ENCODE assay signal across 11 cellular contexts in genomic region chr17:30519707-30520106, GRCh38. TPM values are rescaled to one million over a fixed set of nuclear protein-coding genes. Genes with fewer than 3 reads are reported as not detected.
A peak's percentile ranks its signal among the peaks of the same experiment; 100 is the strongest.
DNase-seq lines count a peak whose midpoint lies in the region; ATAC-seq, FAIRE-seq and TF ChIP-seq lines count a peak whose summit lies in the region.
"Had no signal": no experiment of that assay in that cellular context is flagged by ENCODE, and none has a peak within 500 bp of the region (broad histone marks: within the 10 kb centered on the region; RNA-seq: fewer than 3 reads in every experiment).

No MANE protein-coding gene starts in this region.

- no peaks in the 10 kb centered on the region for H3K79me2 ChIP-seq in endothelial cell of umbilical vein (ENCODE audit: control insufficient read depth, insufficient read depth, low read length)

- H3K9me3 Mint-ChIP-seq in nephron: peaks cover 7% of the 10 kb centered on the region
- H3K9me3 Mint-ChIP-seq: T-helper 1 cell treated with Interleukin-12 subunit alpha and Interleukin-12 subunit beta and Interleukin-4 antibody, amounts not matched to agents 30 μg/mL and 1 μg/mL, for 36 hours had no signal

- no peaks in the 10 kb centered on the region for H3K27me3 ChIP-seq in endothelial cell of umbilical vein (ENCODE audit: control insufficient read depth in 2 of 2, insufficient read depth in 2 of 2, low read length in 2 of 2)

- peaks cover 12% of the 10 kb centered on the region for H3K4me1 ChIP-seq in endothelial cell of umbilical vein (ENCODE audit: control insufficient read depth, extremely low read depth, insufficient read depth, low read length)

- no peak overlapping the region for H2AFZ ChIP-seq in endothelial cell of umbilical vein (ENCODE audit: low read depth, low read length)

- FAIRE-seq in endothelial cell of umbilical vein (lab: Jason Lieb, UNC) (peak; percentile 69), GM12891 (lab: Jason Lieb, UNC) (no peak)

- no peaks in the 10 kb centered on the region for H3K9me3 ChIP-seq in endothelial cell of umbilical vein (replicated peaks; ENCODE audit: control insufficient read depth, insufficient read depth, low read length)

- H3K36me3 ChIP-seq in endothelial cell of umbilical vein (ENCODE audit: control insufficient read depth in 2 of 2, extremely low read depth in 1 of 2, insufficient read depth in 2 of 2, low read length in 2 of 2): peaks cover 5 to 10% of the 10 kb centered on the region in 2 experiments

- H4K20me1 ChIP-seq in endothelial cell of umbilical vein (replicated peaks; ENCODE audit: control insufficient read depth, extremely low read depth, insufficient read depth, low read length): no peaks in the 10 kb centered on the region

- no peak for ATAC-seq in esophagus mucosa
- no peak for ATAC-seq in HG03354 (IDR thresholded peaks at IDR 0.05; ENCODE audit: poor library complexity, severe bottlenecking, unreplicated experiment)

- TF ChIP-seq POLR2A in endothelial cell of umbilical vein (IDR thresholded peaks at IDR 0.05; ENCODE audit: low read depth, low read length) (no peak), GM12891 (IDR thresholded peaks at IDR 0.05; ENCODE audit: low read depth, low read length) (no peak)

- H3K4me3 Mint-ChIP-seq in nephron: no peak overlapping the region
- H3K4me3 Mint-ChIP-seq: T-helper 1 cell treated with Interleukin-12 subunit alpha and Interleukin-12 subunit beta and Interleukin-4 antibody, amounts not matched to agents 30 μg/mL and 1 μg/mL, for 36 hours had no signal

- H3K9me1 ChIP-seq in endothelial cell of umbilical vein (replicated peaks; ENCODE audit: control insufficient read depth, extremely low read depth, insufficient read depth, low read length): no peaks in the 10 kb centered on the region

- dilution Hi-C loops in endothelial cell of umbilical vein (cut with MboI; ENCODE audit: extremely low pct_ligation_motif_present, low sequenced_read_pairs): no loop called here

- TF ChIP-seq CTCF in AG04449 (IDR thresholded peaks at IDR 0.05; ENCODE audit: insufficient read depth, low read length, missing control alignments) (no peak), endothelial cell of umbilical vein (IDR thresholded peaks at IDR 0.05; ENCODE audit: extremely low read depth in 1 of 2, insufficient read depth in 1 of 2, low read depth in 1 of 2, low read length in 2 of 2) (no peak), nephron (IDR thresholded peaks at IDR 0.05; ENCODE audit: unreplicated experiment in 3 of 3) (no peak)

- peaks cover 16% of the 10 kb centered on the region for H3K4me1 Mint-ChIP-seq in nephron

- peak overlapping the region; percentile 74 for H3K9ac ChIP-seq in endothelial cell of umbilical vein (replicated peaks; ENCODE audit: extremely low read depth, insufficient read depth, low read length)

- peaks cover 72% of the 10 kb centered on the region for H3K36me3 Mint-ChIP-seq in nephron (ENCODE audit: low read depth)

- peak overlapping the region; percentile 66 for H3K4me2 ChIP-seq in endothelial cell of umbilical vein (ENCODE audit: insufficient read depth, low read length)

- H3K4me3 ChIP-seq in AG04449 (ENCODE audit: low read depth, low read length): no peak overlapping the region; the same call in 1 of the 2 replicates
- H3K4me3 ChIP-seq in endothelial cell of umbilical vein (replicated peaks in 1 of 3; ENCODE audit: insufficient read depth in 1 of 3, low read depth in 1 of 3, low read length in 3 of 3): no peak overlapping the region

- peak overlapping the region; percentile 58 for H3K27ac ChIP-seq in endothelial cell of umbilical vein (ENCODE audit: insufficient read depth, low read depth, low read length)

- peaks cover 3% of the 10 kb centered on the region for H3K27me3 Mint-ChIP-seq in nephron (ENCODE audit: low read depth)

- POLR2A ChIA-PET in AG04449 (lab: Yijun Ruan, JAX): no interaction called here
- POLR2A ChIA-PET in endothelial cell of umbilical vein (lab: Charles Lee): no interaction called here

- peak overlapping the region in 2 of 3 experiments; percentile 58 to 63 for H3K27ac Mint-ChIP-seq in nephron
- H3K27ac Mint-ChIP-seq: T-helper 1 cell treated with Interleukin-12 subunit alpha and Interleukin-12 subunit beta and Interleukin-4 antibody, amounts not matched to agents 30 μg/mL and 1 μg/mL, for 36 hours had no signal

- DNase-seq in AG04449 (ENCODE audit: low read depth, low spot score): peak; percentile 59
- peak; percentile 95 for DNase-seq in LHCN-M2 (ENCODE audit: low read depth)
- peak; percentile 90 for DNase-seq in endothelial cell of umbilical vein (ENCODE audit: low read depth, low spot score)
- DNase-seq in effector CD8-positive, alpha-beta T cell (lab: John Stamatoyannopoulos, UW): no peak
- no peak for DNase-seq in GM12891 (ENCODE audit: insufficient read length, low spot score)
- DNase-seq: amygdala, DND-41 had no signal

- no TSS peak for BruUV-seq in endothelial cell of umbilical vein (replicated peaks; lab: Mats Ljungman, UMichigan)

- intact Hi-C loops in endothelial cell of umbilical vein (cut with micrococcal nuclease): loop anchor here (10.0 kb wide), 1 partner anchor 175 kb away; no protein-coding TSS in a partner anchor

- CTCF ChIA-PET in AG04449 (lab: Yijun Ruan, JAX) (interaction anchor here (1.3 to 2.1 kb wide), 2 partner anchors 43 to 189 kb away, joined by 3 to 8 read pairs; partner anchors contain the start of gene GOSR1), endothelial cell of umbilical vein (lab: Charles Lee) (interaction anchor here (0.9 kb wide), 1 partner anchor 179 kb away, joined by 4 read pairs; no protein-coding TSS in a partner anchor)

TF ChIP-seq in endothelial cell of umbilical vein, 7 proteins besides CTCF, POLR2A, EP300 and RAD21:
- TF ChIP-seq FOS (IDR thresholded peaks at IDR 0.05; ENCODE audit: borderline replicate concordance, insufficient read depth, low read length): peak; percentile 30
- TF ChIP-seq MYC (IDR thresholded peaks at IDR 0.05; ENCODE audit: low read depth, low read length): no peak
- TF ChIP-seq EZH2 (IDR thresholded peaks at IDR 0.05; ENCODE audit: borderline replicate concordance, low read depth, low read length, severe bottlenecking): no peak
- TF ChIP-seq GATA2 (IDR thresholded peaks at IDR 0.05; ENCODE audit: insufficient read depth, insufficient read length, low read depth, low read length): no peak
- no peak for TF ChIP-seq MAX (IDR thresholded peaks at IDR 0.05; ENCODE audit: insufficient read depth, insufficient read length)
- peak; percentile 61 for TF ChIP-seq JUN (IDR thresholded peaks at IDR 0.05; ENCODE audit: borderline replicate concordance, insufficient read depth, insufficient read length, low read depth)
- no peak for TF ChIP-seq POLR2AphosphoS5 (IDR thresholded peaks at IDR 0.05; ENCODE audit: insufficient read depth, low read depth, low read length)

TF ChIP-seq in GM12891, 5 proteins besides CTCF, POLR2A, EP300 and RAD21:
- no peak for TF ChIP-seq POU2F2 (IDR thresholded peaks at IDR 0.05; ENCODE audit: low read depth, low read length)
- TF ChIP-seq PAX5 (IDR thresholded peaks at IDR 0.05; ENCODE audit: insufficient read depth, low read length, severe bottlenecking): no peak
- no peak for TF ChIP-seq POLR2AphosphoS5 (IDR thresholded peaks at IDR 0.05; ENCODE audit: low read depth, low read length)
- TF ChIP-seq SPI1 (IDR thresholded peaks at IDR 0.05; ENCODE audit: low read depth, low read length): no peak

RNA-seq across cellular contexts. Expression of gene GOSR1, which starts 42.5 kb away (rescaled TPM):
- total RNA-seq in LHCN-M2 (2014; rRNA removed): 19.2 and 30.5 TPM in 2 replicates
- polyA plus RNA-seq in LHCN-M2 (2012): 18.6 TPM
- total RNA-seq in endothelial cell of umbilical vein: 41.0 and 43.8 TPM in 2 replicates
- 8.5 and 13.8 TPM in 2 replicates for polyA plus RNA-seq in endothelial cell of umbilical vein
- 13.8 and 15.4 TPM in 2 replicates for polyA plus RNA-seq in endothelial cell of umbilical vein (2011; cell fraction: cytosol; rRNA removed)
- 30.7 and 36.7 TPM in 2 replicates for polyA plus RNA-seq in endothelial cell of umbilical vein (2011; cell fraction: nucleus; rRNA removed)
- polyA plus RNA-seq in endothelial cell of umbilical vein (2012): 38.0 TPM in 2 replicates
- polyA minus RNA-seq in endothelial cell of umbilical vein: 21.2 and 35.4 TPM in 2 replicates
- 15.9 TPM for polyA minus RNA-seq in endothelial cell of umbilical vein (2011; cell fraction: cytosol; rRNA and poly(A)+ RNA removed)
- 40.7 and 53.0 TPM in 2 replicates for polyA minus RNA-seq in endothelial cell of umbilical vein (2011; cell fraction: nucleus; rRNA and poly(A)+ RNA removed)
- 31.4 TPM for total RNA-seq in esophagus mucosa
- polyA plus RNA-seq in GM12891 (2012; ENCODE audit: low read depth, missing spikeins): 23.9 TPM

Comparison
In these comparisons a context has a peak if more than half of its experiments do, and no peak if none do; other contexts are left out.
1. DNase-seq: peak in AG04449 (single experiment), LHCN-M2 (single experiment) and endothelial cell of umbilical vein (single experiment); none in effector CD8-positive, alpha-beta T cell (single experiment) and GM12891 (single experiment).